In the genomic region with DNA sequence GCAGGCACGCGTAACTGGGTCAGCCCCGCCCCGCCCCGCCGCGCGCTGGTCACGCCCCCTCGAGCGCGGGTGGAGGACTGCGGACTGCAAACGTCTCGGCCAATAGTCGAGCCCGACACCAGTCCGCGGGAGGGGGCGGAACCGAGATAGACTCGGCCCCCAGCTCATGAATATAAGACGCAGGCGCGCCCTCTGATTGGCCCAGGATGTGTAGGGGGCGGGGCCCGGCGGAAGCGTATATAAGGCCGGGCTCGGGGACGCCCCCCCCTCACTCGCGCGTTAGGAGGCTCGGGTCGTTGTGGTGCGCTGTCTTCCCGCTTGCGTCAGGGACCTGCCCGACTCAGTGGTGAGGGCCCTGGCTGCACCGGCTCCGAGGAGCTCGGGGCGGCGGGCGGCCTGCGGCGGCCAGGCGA, we compare ENCODE assay signal across 8 cellular contexts. TPM values are rescaled to one million over a fixed set of nuclear protein-coding genes. Genes with fewer than 3 reads are reported as not detected.
DNase-seq lines count a peak whose midpoint lies in the region; ATAC-seq, FAIRE-seq and TF ChIP-seq lines count a peak whose summit lies in the region.

CIRBP (plus strand) TSS at position 268 of the 413 bp plus-strand sequence. CDS start 1,602 bp downstream, outside the sequence.

- no peaks in the 10 kb centered on the region for H3K9me3 Mint-ChIP-seq in type B pancreatic cell

- 0% methylated on average over 35 to 50 of the region's 50 CpGs for WGBS in adipose tissue, 3 donors

- TF ChIP-seq CTCF in type B pancreatic cell (conservative IDR thresholded peaks at IDR 0.05), result no peak

- peak within 1 kb of the TSS; percentile 90 for H3K27ac Mint-ChIP-seq in type B pancreatic cell

- TF ChIP-seq POLR2A in GM12891 (IDR thresholded peaks at IDR 0.05; ENCODE audit: low read depth, low read length), result peak; percentile 98

- peak within 1 kb of the TSS; percentile 89 for H3K4me3 Mint-ChIP-seq in type B pancreatic cell

- peak within 1 kb of the TSS; percentile 88 for H3K27ac ChIP-seq in adipose tissue (ENCODE audit: low read depth, low read length)

- H3K27me3 Mint-ChIP-seq in type B pancreatic cell, result peaks cover 3% of the 10 kb centered on the region

- ATAC-seq in HG02840 (IDR thresholded peaks at IDR 0.05; ENCODE audit: low FRiP score, unreplicated experiment), result peak; percentile 55

- no peak for FAIRE-seq in GM12891 (lab: Jason Lieb, UNC)

- intact Hi-C loops in cardiac septum (cut with DNase I) (no loop called here), posterior cingulate gyrus (cut with DNase I) (no loop called here)

- peaks cover 17% of the 10 kb centered on the region for H3K36me3 Mint-ChIP-seq in type B pancreatic cell

- peaks cover 37% of the 10 kb centered on the region for H3K4me1 Mint-ChIP-seq in type B pancreatic cell (ENCODE audit: unreplicated experiment)

- DNase-seq in GM12891 (ENCODE audit: insufficient read length, low spot score) (peak; percentile 97), NCI-H146 treated with DMSO at 0.1 percent for 48 hours (lab: John Stamatoyannopoulos, UW; ENCODE audit: unreplicated experiment) (peak; percentile 84), T-helper 1 cell (peak; percentile 99), cardiac septum (ENCODE audit: low spot score) (peak; percentile 100), posterior cingulate gyrus (peak; percentile 99 to 100 (median 100)), type B pancreatic cell (ENCODE audit: extremely low spot score, unreplicated experiment) (peak; percentile 99)

TF ChIP-seq in GM12891, 5 proteins besides CTCF, POLR2A, EP300 and RAD21:
- TF ChIP-seq TAF1 (IDR thresholded peaks at IDR 0.05; ENCODE audit: low read depth, low read length) (peak; percentile 96), POU2F2 (IDR thresholded peaks at IDR 0.05; ENCODE audit: low read depth, low read length) (peak; percentile 93), SPI1 (IDR thresholded peaks at IDR 0.05; ENCODE audit: low read depth, low read length) (no peak), PAX5 (IDR thresholded peaks at IDR 0.05; ENCODE audit: insufficient read depth, low read length, severe bottlenecking) (peak; percentile 99), POLR2AphosphoS5 (IDR thresholded peaks at IDR 0.05; ENCODE audit: low read depth, low read length) (peak; percentile 99)

RNA-seq across cellular contexts. Expression of gene CIRBP, which starts in this region (rescaled TPM):
- 297 TPM for polyA plus RNA-seq in GM12891 (2012; ENCODE audit: low read depth, missing spikeins)
- 100 to 1,000 TPM; 346 to 568 (median 388) TPM for polyA plus RNA-seq in adipose tissue
- total RNA-seq in cardiac septum (318 TPM), type B pancreatic cell (ENCODE audit: low replicate concordance) (316 and 421 TPM in 2 replicates)

Comparison
In these comparisons a context has a peak if more than half of its experiments do, and no peak if none do; other contexts are left out.
1. Peak in every context shown above with its lines: DNase-seq, ATAC-seq and H3K27ac ChIP-seq.